Comparison of ENCODE assay signal across 2 cellular contexts in genomic region chr3:20213491-20213890, GRCh38. TPM values are rescaled to one million over a fixed set of nuclear protein-coding genes. Genes with fewer than 3 reads are reported as not detected.
"Had no signal": no experiment of that assay in that cellular context is flagged by ENCODE, and none has a peak within 500 bp of the region (broad histone marks: within the 10 kb centered on the region; RNA-seq: fewer than 3 reads in every experiment).

No MANE protein-coding gene starts in this region.

RNA-seq across cellular contexts. Expression of gene SGO1, which starts 27.5 kb away (rescaled TPM):
- total RNA-seq: psoas muscle had no signal
- polyA plus RNA-seq: right cardiac atrium had no signal
